Comparison of ENCODE assay signal across 9 cellular contexts in genomic region chr9:76996700-76997099, GRCh38. TPM values are rescaled to one million over a fixed set of nuclear protein-coding genes. Genes with fewer than 3 reads are reported as not detected.
DNase-seq lines count a peak whose midpoint lies in the region; ATAC-seq and TF ChIP-seq lines count a peak whose summit lies in the region.
"Had no signal": no experiment of that assay in that cellular context is flagged by ENCODE, and none has a peak within 500 bp of the region (broad histone marks: within the 10 kb centered on the region; RNA-seq: fewer than 3 reads in every experiment).

No MANE protein-coding gene starts in this region.

- no peaks in the 10 kb centered on the region for H3K4me1 ChIP-seq in MM.1S (ENCODE audit: low read length)
- H3K4me1 ChIP-seq in mucosa of descending colon (ENCODE audit: low read depth), result no peaks in the 10 kb centered on the region

- DNase-seq in GM12864 (ENCODE audit: low read depth), result no peak
- no peak for DNase-seq in MM.1S
- peak; percentile 46 for DNase-seq in dedifferentiated amniotic fluid mesenchymal stem cell (ENCODE audit: extremely low spot score)
- DNase-seq in mucosa of descending colon, result peak in 2 of 3 donors; percentile 56 to 61
- DNase-seq in GM19238 (ENCODE audit: insufficient read length, low spot score), result no peak
- no peak for DNase-seq in GF-D8 (lab: John Stamatoyannopoulos, UW)
- no peak for DNase-seq in activated effector memory CD4-positive, alpha-beta T cell treated with anti-CD3 and anti-CD28 coated beads, Interleukin-2, amount 50 U/mL, for 16 hours
- no peak for DNase-seq in NCI-H1694 (lab: John Stamatoyannopoulos, UW)

- no peak overlapping the region for H3K9ac ChIP-seq in MM.1S (ENCODE audit: low read length)

- no peaks in the 10 kb centered on the region for H4K20me1 ChIP-seq in MM.1S (ENCODE audit: insufficient read depth, low read length)

- H3F3A ChIP-seq in MM.1S (ENCODE audit: insufficient read depth, low read length), result no peaks in the 10 kb centered on the region

- intact Hi-C loops in mucosa of descending colon (cut with DNase I, micrococcal nuclease), result no loop called here

- H3K9me3 ChIP-seq in MM.1S (replicated peaks; ENCODE audit: insufficient read depth, low read length) (no peaks in the 10 kb centered on the region), mucosa of descending colon (no peaks in the 10 kb centered on the region)

- no peak overlapping the region for H3K4me2 ChIP-seq in MM.1S (ENCODE audit: low read depth, low read length)

- TF ChIP-seq CTCF in GM12864 (IDR thresholded peaks at IDR 0.05; ENCODE audit: low read depth, low read length, missing control alignments), result peak; percentile 53
- TF ChIP-seq CTCF in MM.1S (IDR thresholded peaks at IDR 0.05; ENCODE audit: low read length), result 0 out of 2 replicates have a peak, but pooled peaks have one; percentile 5
- TF ChIP-seq CTCF in mucosa of descending colon (IDR thresholded peaks at IDR 0.05), result peak; percentile 29

- no peaks in the 10 kb centered on the region for H3K9me2 ChIP-seq in MM.1S (replicated peaks; ENCODE audit: insufficient read depth, low read length)

- no peaks in the 10 kb centered on the region for H3K79me2 ChIP-seq in MM.1S (ENCODE audit: low read length)

- H3K36me3 ChIP-seq in MM.1S (replicated peaks; ENCODE audit: insufficient read depth, low read length) (no peaks in the 10 kb centered on the region), mucosa of descending colon (ENCODE audit: low read depth) (no peaks in the 10 kb centered on the region)

- H3K27me3 ChIP-seq in MM.1S (replicated peaks; ENCODE audit: insufficient read depth, low read length), result no peaks in the 10 kb centered on the region

- no peak overlapping the region for H3K27ac ChIP-seq in MM.1S (ENCODE audit: low read length)

- peak; percentile 53 for ATAC-seq in mucosa of descending colon

- no peak overlapping the region for H2AFZ ChIP-seq in MM.1S (ENCODE audit: low read length)

- no peak overlapping the region for H3K4me3 ChIP-seq in GM12864 (ENCODE audit: low read depth, low read length)
- no peak overlapping the region for H3K4me3 ChIP-seq in MM.1S (ENCODE audit: low read length)
- H3K4me3 ChIP-seq in mucosa of descending colon, result no peak overlapping the region

RNA-seq across cellular contexts. Expression of gene FOXB2, which starts 22.8 kb away (rescaled TPM):
- total RNA-seq in mucosa of descending colon, result not detected
- total RNA-seq: frontal cortex had no signal

Comparison
In these comparisons a context has a peak if more than half of its experiments do, and no peak if none do; other contexts are left out.
1. DNase-seq: peak in dedifferentiated amniotic fluid mesenchymal stem cell (single experiment) and mucosa of descending colon (2 of 3); none in GM12864 (single experiment), MM.1S (single experiment), GM19238 (single experiment), GF-D8 (single experiment), activated effector memory CD4-positive, alpha-beta T cell treated with anti-CD3 and anti-CD28 coated beads, Interleukin-2, amount 50 U/mL, for 16 hours (single experiment) and NCI-H1694 (single experiment).
2. Peak in every context shown above with its lines, with median percentiles within 50 percentile points of each other: CTCF ChIP-seq.